Comparison of ENCODE assay signal across 7 cellular contexts in the genomic region with DNA sequence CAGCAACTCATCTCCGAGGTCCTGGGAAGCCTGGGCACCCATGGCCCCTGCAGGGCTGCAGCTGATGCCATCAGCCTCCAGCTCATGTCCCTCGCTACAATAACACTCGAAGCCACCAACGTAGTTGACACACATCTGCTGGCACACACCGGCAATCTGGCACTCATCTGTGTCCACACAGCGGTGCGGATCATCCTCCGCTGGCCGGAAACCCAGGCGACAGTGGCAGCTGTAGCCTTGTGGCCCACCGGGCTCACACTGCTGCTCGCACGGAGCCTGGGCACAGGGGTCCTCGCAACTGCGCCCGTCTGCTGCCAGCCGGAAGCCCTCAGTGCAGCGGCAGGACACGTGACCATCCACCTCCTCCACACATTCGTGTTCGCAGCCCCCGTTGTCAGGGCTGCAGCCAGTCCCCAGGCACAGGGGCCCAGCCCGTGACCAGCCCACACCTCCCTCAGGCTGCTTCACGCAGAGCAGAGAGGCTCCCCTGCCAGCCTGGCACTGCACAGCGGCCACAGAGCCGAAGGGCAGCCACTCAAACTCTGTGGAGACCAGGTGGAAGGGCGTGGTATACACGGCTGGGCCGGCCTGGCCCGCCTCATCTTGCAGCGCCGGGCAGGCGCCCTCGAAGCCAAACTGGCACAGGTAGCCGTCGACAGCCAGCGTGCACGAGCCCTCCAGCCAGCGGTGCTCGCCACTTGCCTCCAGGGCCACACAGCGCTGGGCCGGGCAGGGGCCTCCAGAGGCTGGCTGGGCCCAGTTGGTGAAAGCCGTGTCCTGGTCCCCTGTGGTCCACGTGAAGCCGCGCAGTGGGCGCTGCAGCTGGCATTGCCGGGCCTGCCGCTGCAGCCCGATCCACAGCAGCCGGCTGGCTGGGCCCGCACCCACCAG. TPM values are rescaled to one million over a fixed set of nuclear protein-coding genes. Genes with fewer than 3 reads are reported as not detected.
DNase-seq lines count a peak whose midpoint lies in the region; ATAC-seq and TF ChIP-seq lines count a peak whose summit lies in the region.
"Had no signal": no experiment of that assay in that cellular context is flagged by ENCODE, and none has a peak within 500 bp of the region (broad histone marks: within the 10 kb centered on the region; RNA-seq: fewer than 3 reads in every experiment).

No MANE protein-coding gene starts in this region.

- H3K4ac ChIP-seq in IMR-90 (ENCODE audit: low read depth, low read length), result peak overlapping the region; percentile 81

- H3K4me1 ChIP-seq in IMR-90 (ENCODE audit: control insufficient read depth, insufficient read depth, low read length), result peaks cover 32% of the 10 kb centered on the region

- TF ChIP-seq RAD21 in IMR-90 (IDR thresholded peaks at IDR 0.05; ENCODE audit: low read length), result no peak

- peak overlapping the region; percentile 50 for H3K56ac ChIP-seq in IMR-90 (ENCODE audit: extremely low read depth, insufficient read depth, low read length)

- H4K5ac ChIP-seq in IMR-90 (ENCODE audit: low read depth, low read length), result peak overlapping the region; percentile 0; the same call in 1 of the 2 replicates

- H2BK5ac ChIP-seq in IMR-90 (ENCODE audit: low read depth, low read length, poor library complexity, severe bottlenecking), result peak overlapping the region; percentile 77

- DNase-seq in IMR-90 (no peak), coronary artery (ENCODE audit: low spot score) (no peak), skeletal muscle cell (ENCODE audit: low read depth) (no peak)
- DNase-seq in T-helper 2 cell treated with Interferon-gamma antibody and Interleukin-4, amounts not matched to agents 5 μg/mL and 100 μg/mL, for 36 hours (ENCODE audit: low spot score), result no peak

- no peak; the same call in 1 of the 2 replicates for TF ChIP-seq POLR2A in IMR-90 (IDR thresholded peaks at IDR 0.05; ENCODE audit: low read depth, low read length)

- H3K18ac ChIP-seq in IMR-90 (ENCODE audit: low read depth, low read length), result peak overlapping the region; percentile 12

- no peaks in the 10 kb centered on the region for H3K36me3 ChIP-seq in IMR-90 (ENCODE audit: control insufficient read depth, insufficient read depth, low read length)

- H3K9me3 Mint-ChIP-seq in T-helper 2 cell treated with Interferon-gamma antibody and Interleukin-4, amounts not matched to agents 5 μg/mL and 100 μg/mL, for 36 hours, result peaks cover 8% of the 10 kb centered on the region

- TF ChIP-seq CTCF in IMR-90 (conservative IDR thresholded peaks at IDR 0.05; ENCODE audit: low read depth, low read length) (no peak), coronary artery (IDR thresholded peaks at IDR 0.05) (no peak)

- H4K91ac ChIP-seq in IMR-90 (ENCODE audit: insufficient read depth, low read depth, low read length), result peak overlapping the region; percentile 26; the same call in 1 of the 2 replicates

- H2BK120ac ChIP-seq in IMR-90 (ENCODE audit: low read depth, low read length), result 0 out of 2 replicates have a peak overlapping the region, but pooled peaks have one; percentile 47

- H4K20me1 ChIP-seq in IMR-90 (ENCODE audit: insufficient read depth, low read length), result peaks cover 39% of the 10 kb centered on the region

- H3K36me3 Mint-ChIP-seq in T-helper 2 cell treated with Interferon-gamma antibody and Interleukin-4, amounts not matched to agents 5 μg/mL and 100 μg/mL, for 36 hours (ENCODE audit: low read depth), result no peaks in the 10 kb centered on the region

- no peak overlapping the region for H2BK20ac ChIP-seq in IMR-90 (ENCODE audit: low read depth, low read length)

- H2AFZ ChIP-seq in IMR-90 (replicated peaks; ENCODE audit: low read length, poor library complexity), result peak overlapping the region; percentile 81

- peak overlapping the region; percentile 72 for H3K4me3 ChIP-seq in IMR-90 (ENCODE audit: insufficient read depth, low read depth, low read length)
- H3K4me3 ChIP-seq in coronary artery, result peak overlapping the region; percentile 83
- H3K4me3 ChIP-seq in skeletal muscle cell (ENCODE audit: low read depth, low read length), result peak overlapping the region; percentile 62

- H3K4me3 Mint-ChIP-seq in T-helper 2 cell treated with Interferon-gamma antibody and Interleukin-4, amounts not matched to agents 5 μg/mL and 100 μg/mL, for 36 hours, result no peak overlapping the region

- WGBS in IMR-90 (ENCODE audit: extremely low coverage in 2 of 2, insufficient read length in 1 of 2), 2 experiments, result 12% methylated on average over 22 of the region's 52 CpGs; no CpG with 5 or more reads in 1 of the 2 experiments

- H3K4me1 Mint-ChIP-seq in T-helper 2 cell treated with Interferon-gamma antibody and Interleukin-4, amounts not matched to agents 5 μg/mL and 100 μg/mL, for 36 hours (ENCODE audit: low read depth), result peaks cover 25% of the 10 kb centered on the region

- H2AK5ac ChIP-seq in IMR-90 (ENCODE audit: low read depth, low read length), result peak overlapping the region; percentile 77

- no peak overlapping the region for H3K27ac Mint-ChIP-seq in T-helper 2 cell treated with Interferon-gamma antibody and Interleukin-4, amounts not matched to agents 5 μg/mL and 100 μg/mL, for 36 hours

- H3K27me3 ChIP-seq in IMR-90 (ENCODE audit: control insufficient read depth, insufficient read depth, low read length), result no peaks in the 10 kb centered on the region

- H3K27ac ChIP-seq in IMR-90 (ENCODE audit: insufficient read depth, low read length) (peak overlapping the region; percentile 93), coronary artery (peak overlapping the region; percentile 55 to 87)

- peak overlapping the region; percentile 1 to 59; a peak in 2 of 4 replicates for H4K8ac ChIP-seq in IMR-90 (ENCODE audit: low read depth in 2 of 2, low read length in 2 of 2)

- H3K9ac ChIP-seq in IMR-90 (ENCODE audit: low read depth, low read length), result peak overlapping the region; percentile 95

- H3K23ac ChIP-seq in IMR-90 (ENCODE audit: low read depth, low read length), result peak overlapping the region; percentile 75

- H3K4me2 ChIP-seq in IMR-90 (ENCODE audit: low read depth, low read length), result peak overlapping the region; percentile 85

- peaks cover 0 to 42% of the 10 kb centered on the region in 2 experiments; a peak in 2 of 4 replicates for H3K79me1 ChIP-seq in IMR-90 (ENCODE audit: low read depth in 1 of 2, low read length in 2 of 2)

- no peaks in the 10 kb centered on the region for H3K9me3 ChIP-seq in IMR-90 (ENCODE audit: control insufficient read depth, insufficient read depth, low read length)

- H3K9me1 ChIP-seq in IMR-90 (ENCODE audit: insufficient read depth, low read length), result peaks cover 11% of the 10 kb centered on the region

- H2AK9ac ChIP-seq in IMR-90 (replicated peaks; ENCODE audit: low read depth, low read length, poor library complexity), result peak overlapping the region; percentile 93

- dilution Hi-C loops in IMR-90 (cut with HindIII; ENCODE audit: low sequenced_read_pairs, unreplicated experiment), result no loop called here

- H3K27me3 Mint-ChIP-seq in T-helper 2 cell treated with Interferon-gamma antibody and Interleukin-4, amounts not matched to agents 5 μg/mL and 100 μg/mL, for 36 hours (ENCODE audit: low read depth), result peaks cover 7% of the 10 kb centered on the region

- no TSS peak for BruUV-seq in IMR-90 (replicated peaks; lab: Mats Ljungman, UMichigan)

- POLR2A ChIA-PET in IMR-90 (lab: Charles Lee; ENCODE audit: unreplicated experiment), result interaction anchor here (0.7 to 1.0 kb wide), 4 partner anchors 11 to 27 kb away, joined by 3 to 16 read pairs (median 6); partner anchors contain the start of genes RIN1 and YIF1A

- peak overlapping the region; percentile 94 for H3K14ac ChIP-seq in IMR-90 (replicated peaks; ENCODE audit: low read depth, low read length)

- in situ Hi-C loops in IMR-90 (cut with MboI; ENCODE audit: low sequenced_read_pairs), result no loop called here

- no peak for ATAC-seq in IMR-90 (ENCODE audit: low read depth)
- no peak for ATAC-seq in GM21723 (IDR thresholded peaks at IDR 0.05; ENCODE audit: unreplicated experiment)
- ATAC-seq in GM19397 (IDR thresholded peaks at IDR 0.05; ENCODE audit: unreplicated experiment), result no peak

- CTCF ChIA-PET in IMR-90 (lab: Yijun Ruan, JAX), result no interaction called here

- H2BK15ac ChIP-seq in IMR-90 (ENCODE audit: low read depth, low read length), result no peak overlapping the region

- intact Hi-C loops in IMR-90 (cut with micrococcal nuclease), result no loop called here

TF ChIP-seq in IMR-90, 13 proteins besides CTCF, POLR2A, EP300 and RAD21:
- TF ChIP-seq BHLHE40 (IDR thresholded peaks at IDR 0.05; ENCODE audit: low read depth, low read length) (peak; percentile 60; the same call in 1 of the 2 replicates), MAFK (IDR thresholded peaks at IDR 0.05; ENCODE audit: low read depth, low read length) (no peak), CEBPB (IDR thresholded peaks at IDR 0.05; ENCODE audit: low read depth, low read length) (no peak), USF2 (IDR thresholded peaks at IDR 0.05; ENCODE audit: low read depth, low read length) (peak; percentile 83)

RNA-seq across cellular contexts. Expression of gene CD248, which starts 0.7 kb away (rescaled TPM):
- 19.5 and 25.6 TPM in 2 replicates for total RNA-seq in IMR-90 (2012; rRNA removed)
- 209 and 223 TPM in 2 replicates for polyA plus RNA-seq in IMR-90 (2012; rRNA removed)
- 280 and 375 TPM in 2 replicates for polyA plus RNA-seq in IMR-90 (2012; cell fraction: cytosol; rRNA removed)
- 114 and 198 TPM in 2 replicates for polyA plus RNA-seq in IMR-90 (2012; cell fraction: nucleus; rRNA removed; ENCODE audit: low replicate concordance)
- total RNA-seq: renal cortical epithelial cell had no signal

RNA-seq across cellular contexts. Expression of gene RIN1, which starts 20.1 kb away (rescaled TPM):
- 9.9 and 10.6 TPM in 2 replicates for total RNA-seq in IMR-90 (2012; rRNA removed)
- 20.8 and 27.1 TPM in 2 replicates for polyA plus RNA-seq in IMR-90 (2012; rRNA removed)
- 19.8 and 26.9 TPM in 2 replicates for polyA plus RNA-seq in IMR-90 (2012; cell fraction: cytosol; rRNA removed)
- 58.8 and 120 TPM in 2 replicates for polyA plus RNA-seq in IMR-90 (2012; cell fraction: nucleus; rRNA removed; ENCODE audit: low replicate concordance)

RNA-seq across cellular contexts. Expression of gene TMEM151A, which starts 24.5 kb away (rescaled TPM):
- not detected in 2 replicates for total RNA-seq in IMR-90 (2012; rRNA removed)
- 0.03 and 0.07 TPM in 2 replicates for polyA plus RNA-seq in IMR-90 (2012; rRNA removed)
- 0.04 and 0.18 TPM in 2 replicates for polyA plus RNA-seq in IMR-90 (2012; cell fraction: cytosol; rRNA removed)
- polyA plus RNA-seq in IMR-90 (2012; cell fraction: nucleus; rRNA removed; ENCODE audit: low replicate concordance), result 0.11 and 0.21 TPM in 2 replicates

RNA-seq across cellular contexts. Expression of gene YIF1A, which starts 27.2 kb away (rescaled TPM):
- 128 and 134 TPM in 2 replicates for total RNA-seq in IMR-90 (2012; rRNA removed)
- polyA plus RNA-seq in IMR-90 (2012; rRNA removed), result 207 and 219 TPM in 2 replicates
- 235 and 292 TPM in 2 replicates for polyA plus RNA-seq in IMR-90 (2012; cell fraction: cytosol; rRNA removed)
- polyA plus RNA-seq in IMR-90 (2012; cell fraction: nucleus; rRNA removed; ENCODE audit: low replicate concordance), result 160 and 316 TPM in 2 replicates

RNA-seq across cellular contexts. Expression of gene BRMS1, which starts 28.7 kb away (rescaled TPM):
- total RNA-seq in IMR-90 (2012; rRNA removed), result 57.9 and 67.2 TPM in 2 replicates
- polyA plus RNA-seq in IMR-90 (2012; rRNA removed), result 48.3 and 51.9 TPM in 2 replicates
- 38.2 and 49.5 TPM in 2 replicates for polyA plus RNA-seq in IMR-90 (2012; cell fraction: cytosol; rRNA removed)
- polyA plus RNA-seq in IMR-90 (2012; cell fraction: nucleus; rRNA removed; ENCODE audit: low replicate concordance), result 43.6 and 65.0 TPM in 2 replicates
